ENCODE assay signal across 21 cellular contexts in the genomic region with DNA sequence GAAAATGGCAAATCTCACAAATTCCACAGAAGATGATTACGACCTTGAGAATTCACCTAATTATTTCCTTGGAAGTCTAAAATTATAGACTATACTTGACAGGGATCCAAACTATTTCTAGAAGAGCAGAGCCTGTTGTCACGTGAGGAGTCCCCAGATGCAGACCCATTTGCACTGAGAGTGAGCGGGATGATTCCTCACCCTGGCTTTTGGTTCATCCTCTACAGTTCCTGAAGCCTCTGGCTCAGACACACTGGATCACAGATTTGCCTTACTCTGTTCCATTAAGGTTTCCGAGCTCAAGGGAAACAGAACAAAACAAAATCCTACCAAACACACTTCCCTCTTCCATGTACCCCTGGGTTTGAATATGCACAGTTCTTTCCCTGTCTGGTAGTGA. TPM values are rescaled to one million over a fixed set of nuclear protein-coding genes. Genes with fewer than 3 reads are reported as not detected.
DNase-seq lines count a peak whose midpoint lies in the region; TF ChIP-seq lines count a peak whose summit lies in the region.
"Had no signal": no experiment of that assay in that cellular context is flagged by ENCODE, and none has a peak within 500 bp of the region (broad histone marks: within the 10 kb centered on the region; RNA-seq: fewer than 3 reads in every experiment).

No MANE protein-coding gene starts in this region.

- intact Hi-C loops in breast epithelium (cut with DNase I; ENCODE audit: low total_unique reads): no loop called here
- intact Hi-C loops in MCF 10A (cut with micrococcal nuclease): no loop called here
- intact Hi-C loops in tibial artery (cut with DNase I; ENCODE audit: low total_unique reads): no loop called here

- H3K79me1 ChIP-seq in H9 (ENCODE audit: insufficient read depth, low read depth, low read length, poor library complexity, severe bottlenecking) (no peaks in the 10 kb centered on the region), mesenchymal stem cell (replicated peaks; ENCODE audit: low read length, poor library complexity, severe bottlenecking) (no peaks in the 10 kb centered on the region)

- H2BK5ac ChIP-seq in H9 (ENCODE audit: insufficient read length, low read length) (no peak overlapping the region), mesenchymal stem cell (ENCODE audit: low read depth, low read length, poor library complexity, severe bottlenecking) (no peak overlapping the region)

- H2BK20ac ChIP-seq in H9 (ENCODE audit: low read depth, low read length, poor library complexity, severe bottlenecking): no peak overlapping the region

- no peaks in the 10 kb centered on the region for H3K27me3 ChIP-seq in breast epithelium
- no peaks in the 10 kb centered on the region for H3K27me3 ChIP-seq in H9 (ENCODE audit: insufficient read depth, low read length)
- no peaks in the 10 kb centered on the region for H3K27me3 ChIP-seq in mesenchymal stem cell (ENCODE audit: control insufficient read depth in 1 of 2, insufficient read depth in 1 of 2, low read length in 2 of 2)
- H3K27me3 ChIP-seq in tibial artery: no peaks in the 10 kb centered on the region

- H3K4me1 Mint-ChIP-seq in MCF 10A (ENCODE audit: insufficient read depth, unreplicated experiment) (no peaks in the 10 kb centered on the region), H9 (no peaks in the 10 kb centered on the region)
- H3K4me1 Mint-ChIP-seq: B cell had no signal

- no peaks in the 10 kb centered on the region for H3K36me3 Mint-ChIP-seq in MCF 10A (ENCODE audit: insufficient read depth, unreplicated experiment)
- H3K36me3 Mint-ChIP-seq in H9 (ENCODE audit: insufficient read depth in 1 of 3, low read depth in 3 of 3): peaks cover 0 to 2% (median 0%) of the 10 kb centered on the region in 3 experiments; a peak in 2 of 7 replicates

- H4K91ac ChIP-seq in H9 (ENCODE audit: insufficient read length, low read depth, low read length): no peak overlapping the region
- no peak overlapping the region for H4K91ac ChIP-seq in mesenchymal stem cell (ENCODE audit: low read length)

- no peaks in the 10 kb centered on the region for H3K79me2 ChIP-seq in H9 (ENCODE audit: insufficient read depth, low read length)

- H3K27ac ChIP-seq in breast epithelium (peak overlapping the region; percentile 60 to 88), H9 (ENCODE audit: insufficient read length, low read depth, low read length) (no peak overlapping the region), mesenchymal stem cell (ENCODE audit: low read length, poor library complexity, severe bottlenecking) (peak overlapping the region; percentile 70), tibial artery (peak overlapping the region; percentile 0 to 53)
- H3K27ac ChIP-seq: 22Rv1 had no signal

- no peak overlapping the region for H2BK15ac ChIP-seq in H9 (ENCODE audit: low read depth, low read length)
- no peak overlapping the region for H2BK15ac ChIP-seq in mesenchymal stem cell (ENCODE audit: low read depth, poor library complexity, severe bottlenecking)

- no peak overlapping the region for H4K8ac ChIP-seq in H9 (replicated peaks; ENCODE audit: insufficient read length, low read depth, low read length)
- no peak overlapping the region for H4K8ac ChIP-seq in mesenchymal stem cell (ENCODE audit: low read length)

- no peak overlapping the region for H3T11ph ChIP-seq in H9 (ENCODE audit: low read length)

- TF ChIP-seq CTCF in breast epithelium (IDR thresholded peaks at IDR 0.05) (no peak), MCF 10A (IDR thresholded peaks at IDR 0.05; ENCODE audit: unreplicated experiment) (no peak), H9 (conservative IDR thresholded peaks at IDR 0.05) (no peak), tibial artery (IDR thresholded peaks at IDR 0.05) (no peak)

- H2BK12ac ChIP-seq in H9 (ENCODE audit: insufficient read length, low read depth, low read length) (no peak overlapping the region), mesenchymal stem cell (ENCODE audit: low read length in 2 of 2) (no peak overlapping the region)

- no peak overlapping the region for H3K9ac ChIP-seq in H9 (ENCODE audit: extremely low read depth, insufficient read length, low read length)
- no peak overlapping the region for H3K9ac ChIP-seq in mesenchymal stem cell (ENCODE audit: low read length)

- H3K23ac ChIP-seq in H9 (ENCODE audit: insufficient read length, low read depth, low read length) (no peak overlapping the region), mesenchymal stem cell (ENCODE audit: low read length in 2 of 2) (no peak overlapping the region)

- H3K14ac ChIP-seq in H9 (ENCODE audit: insufficient read depth, low read length) (no peak overlapping the region), mesenchymal stem cell (ENCODE audit: low read length in 2 of 2) (no peak overlapping the region)

- H3K4me2 ChIP-seq in H9 (ENCODE audit: insufficient read depth, insufficient read length, low read length) (no peak overlapping the region), mesenchymal stem cell (ENCODE audit: low read length, poor library complexity, severe bottlenecking) (no peak overlapping the region)

- no peak overlapping the region for H3K18ac ChIP-seq in H9 (ENCODE audit: insufficient read length, low read depth, low read length)
- H3K18ac ChIP-seq in mesenchymal stem cell (ENCODE audit: low read depth in 1 of 2, low read length in 2 of 2): peak overlapping the region in 1 of 2 experiments; percentile 14

- H3K9me3 Mint-ChIP-seq in MCF 10A (ENCODE audit: unreplicated experiment) (peaks cover 14% of the 10 kb centered on the region), H9 (peaks cover 0 to 1% of the 10 kb centered on the region in 2 experiments; a peak in 3 of 5 replicates)

- no peak overlapping the region for H4K5ac ChIP-seq in H9 (ENCODE audit: insufficient read length, low read depth, low read length)

- no peak for DNase-seq in breast epithelium (ENCODE audit: low spot score in 2 of 2)
- DNase-seq in MCF 10A (ENCODE audit: unreplicated experiment): no peak
- DNase-seq in H9: no peak
- DNase-seq in mesenchymal stem cell: no peak
- no peak for DNase-seq in tibial artery
- DNase-seq in KG1 (lab: John Stamatoyannopoulos, UW): no peak
- no peak for DNase-seq in NCI-H526 (lab: John Stamatoyannopoulos, UW)
- no peak for DNase-seq in activated CD4-positive, alpha-beta T cell treated with anti-CD3 and anti-CD28 coated beads, Interleukin-2, amount 50 U/mL, for 1 hour
- DNase-seq: GDM1, HCEC 1CT, NCI-H1105 treated with DMSO at 0.1 percent for 48 hours, NCI-H1694 treated with DMSO at 0.1 percent for 48 hours, NCI-H2107, NCI-H2227 treated with DMSO at 0.1 percent for 48 hours, NCI-H510A treated with DMSO at 0.1 percent for 48 hours, OCI-M1, SHP77 had no signal

- H2BK120ac ChIP-seq in H9 (ENCODE audit: low read depth, low read length, poor library complexity, severe bottlenecking): no peak overlapping the region
- H2BK120ac ChIP-seq in mesenchymal stem cell (ENCODE audit: low read depth, low read length): no peak overlapping the region

- no peaks in the 10 kb centered on the region for H3K27me3 Mint-ChIP-seq in MCF 10A (ENCODE audit: insufficient read depth, unreplicated experiment)
- H3K27me3 Mint-ChIP-seq in H9 (ENCODE audit: low read depth): peaks cover 1% of the 10 kb centered on the region

- TF ChIP-seq POLR2A in breast epithelium (IDR thresholded peaks at IDR 0.05): no peak

- H3K27ac Mint-ChIP-seq in MCF 10A (ENCODE audit: low read depth, unreplicated experiment) (no peak overlapping the region), H9 (no peak overlapping the region)
- H3K27ac Mint-ChIP-seq: B cell had no signal

- no peaks in the 10 kb centered on the region for H3K36me3 ChIP-seq in breast epithelium
- no peaks in the 10 kb centered on the region for H3K36me3 ChIP-seq in mesenchymal stem cell (ENCODE audit: control insufficient read depth in 1 of 2, insufficient read depth in 2 of 2, low read depth in 1 of 2, low read length in 2 of 2)
- H3K36me3 ChIP-seq in tibial artery: no peaks in the 10 kb centered on the region

- H3K9me3 ChIP-seq in breast epithelium (peaks cover 0 to under 1% of the 10 kb centered on the region in 2 donors), H9 (ENCODE audit: control insufficient read depth, low read depth, low read length) (no peaks in the 10 kb centered on the region), mesenchymal stem cell (ENCODE audit: control insufficient read depth, low read length) (no peaks in the 10 kb centered on the region), tibial artery (no peaks in the 10 kb centered on the region)

- POLR2A ChIA-PET in MCF 10A (lab: Yijun Ruan, JAX): no interaction called here

- WGBS in H9 (ENCODE audit: extremely low coverage, insufficient read length, low lambda C conversion rate): no CpG with 5 or more reads among the region's 4 CpGs
- 89% methylated on average over 4 of the region's 4 CpGs for WGBS in mesenchymal stem cell

- no peaks in the 10 kb centered on the region for H4K20me1 ChIP-seq in H9 (ENCODE audit: control insufficient read depth, insufficient read depth, insufficient read length)

- no peak overlapping the region for H3K4ac ChIP-seq in H9 (ENCODE audit: low read depth, low read length)
- no peak overlapping the region for H3K4ac ChIP-seq in mesenchymal stem cell (ENCODE audit: low read depth in 1 of 2, low read length in 2 of 2)

- H3K4me3 ChIP-seq in breast epithelium (no peak overlapping the region), mesenchymal stem cell (ENCODE audit: insufficient read depth in 1 of 2, low read depth in 1 of 2, low read length in 2 of 2) (no peak overlapping the region), tibial artery (no peak overlapping the region)

- H2AFZ ChIP-seq in H9 (ENCODE audit: low read length) (peak overlapping the region; percentile 68), mesenchymal stem cell (ENCODE audit: low read depth, low read length) (no peak overlapping the region)

- no peak overlapping the region for H2AK5ac ChIP-seq in H9 (ENCODE audit: insufficient read length, low read length)
- peak overlapping the region; percentile 3 for H2AK5ac ChIP-seq in mesenchymal stem cell (ENCODE audit: low read length, severe bottlenecking)

- H3K56ac ChIP-seq in H9 (ENCODE audit: insufficient read length, low read depth, low read length): no peak overlapping the region

- BruUV-seq in MCF 10A (replicated peaks; lab: Mats Ljungman, UMichigan): no TSS peak

- CTCF ChIA-PET in MCF 10A (lab: Yijun Ruan, JAX): no interaction called here

- H3K4me3 Mint-ChIP-seq in MCF 10A (ENCODE audit: unreplicated experiment): no peak overlapping the region
- H3K4me3 Mint-ChIP-seq in H9: no peak overlapping the region
- H3K4me3 Mint-ChIP-seq: B cell had no signal

- H3K4me1 ChIP-seq in breast epithelium (peaks cover 0 to 4% of the 10 kb centered on the region in 2 donors), H9 (ENCODE audit: insufficient read depth, low read length) (no peaks in the 10 kb centered on the region), mesenchymal stem cell (ENCODE audit: control insufficient read depth, insufficient read depth, low read depth, low read length) (peaks cover 3% of the 10 kb centered on the region), tibial artery (peaks cover 0 to 35% (median 12%) of the 10 kb centered on the region in 4 donors)

- H3K23me2 ChIP-seq in H9 (ENCODE audit: insufficient read length, low read depth, low read length, poor library complexity, severe bottlenecking): no peaks in the 10 kb centered on the region

RNA-seq across cellular contexts. Expression of gene CYSLTR2, which starts 22.9 kb away (rescaled TPM):
- total RNA-seq in breast epithelium: 1 to 10 TPM in 1 of 3 donors, under 1 TPM in 2; 0.32 to 1.0 (median 0.33) TPM
- not detected in 2 replicates for total RNA-seq in MCF 10A (2022)
- total RNA-seq in H9 (2021): not detected in 2 replicates
- polyA plus RNA-seq in mesenchymal stem cell (2013, experiment 1 of 2): 2.1 TPM
- 2.1 TPM for polyA plus RNA-seq in mesenchymal stem cell (2013, experiment 2 of 2)
- total RNA-seq: B cell, Daoy, LHCN-M2 had no signal
